ENCODE assay signal across 8 cellular contexts in genomic region chr1:212284744-212285684, GRCh38. TPM values are rescaled to one million over a fixed set of nuclear protein-coding genes. Genes with fewer than 3 reads are reported as not detected.
DNase-seq lines count a peak whose midpoint lies in the region; ATAC-seq, FAIRE-seq and TF ChIP-seq lines count a peak whose summit lies in the region.

Gene PPP2R5A, plus strand, starts transcription at chr1:212285410. Its CDS starts 701 bp downstream, at chr1:212286111.

- FAIRE-seq in GM12891 (lab: Jason Lieb, UNC) = peak; percentile 99

- peak; percentile 60 for TF ChIP-seq CTCF in progenitor cell of endocrine pancreas (IDR thresholded peaks at IDR 0.05; ENCODE audit: unreplicated experiment)

- intact Hi-C loops in T-helper 1 cell treated with Interleukin-12 subunit alpha and Interleukin-12 subunit beta and Interleukin-4 antibody, amounts not matched to agents 30 ng/mL and 1 ng/mL, for 36 hours (cut with micrococcal nuclease) = loop anchor here (1.0 to 5.0 kb wide), 19 partner anchors 24 to 1026 kb away; partner anchors contain the start of genes ANGEL2, DTL, FLVCR1 and INTS7
- intact Hi-C loops in left cardiac atrium (cut with DNase I) = loop anchor here (5.0 kb wide), 3 partner anchors 53 to 213 kb away; no protein-coding TSS in a partner anchor

- H3K4me3 Mint-ChIP-seq in progenitor cell of endocrine pancreas (ENCODE audit: low read depth) = peak within 1 kb of the TSS; percentile 94

- H3K36me3 Mint-ChIP-seq in progenitor cell of endocrine pancreas (ENCODE audit: insufficient read depth) = no peaks in the 10 kb centered on the region

- H3K36me3 ChIP-seq in urinary bladder (ENCODE audit: insufficient read depth) = no peaks in the 10 kb centered on the region

- H3K27ac Mint-ChIP-seq in progenitor cell of endocrine pancreas = peak within 1 kb of the TSS; percentile 99

- peak; percentile 58 for TF ChIP-seq POLR2A in GM12891 (IDR thresholded peaks at IDR 0.05; ENCODE audit: low read depth, low read length)

- ATAC-seq in HG02852 (IDR thresholded peaks at IDR 0.05; ENCODE audit: unreplicated experiment) = peak; percentile 89
- ATAC-seq in left cardiac atrium = peak; percentile 94 to 97

- DNase-seq in GM12891 (ENCODE audit: insufficient read length, low spot score) (peak; percentile 87), NCI-H146 (lab: John Stamatoyannopoulos, UW) (peak; percentile 98), amniotic stem cell (lab: John Stamatoyannopoulos, UW) (peak; percentile 95), left cardiac atrium (peak; percentile 99), progenitor cell of endocrine pancreas (ENCODE audit: low spot score, unreplicated experiment) (peak; percentile 96)

- no peaks in the 10 kb centered on the region for H3K9me3 Mint-ChIP-seq in progenitor cell of endocrine pancreas (ENCODE audit: low read depth)

- peak within 1 kb of the TSS; percentile 96 for H3K4me3 ChIP-seq in urinary bladder (ENCODE audit: low read depth, low read length)

- no peaks in the 10 kb centered on the region for H3K27me3 Mint-ChIP-seq in progenitor cell of endocrine pancreas

- H3K27ac ChIP-seq in urinary bladder (ENCODE audit: low read depth) = peak within 1 kb of the TSS; percentile 100

- under 1% methylated on average over 92 of the region's 92 CpGs for WGBS in urinary bladder

- peaks cover 26% of the 10 kb centered on the region for H3K4me1 Mint-ChIP-seq in progenitor cell of endocrine pancreas (ENCODE audit: low read depth)

- H3K4me1 ChIP-seq in urinary bladder (ENCODE audit: insufficient read depth) = no peaks in the 10 kb centered on the region

TF ChIP-seq in GM12891, 5 proteins besides CTCF, POLR2A, EP300 and RAD21:
- peak; percentile 56; the same call in 1 of the 2 replicates for TF ChIP-seq POU2F2 (IDR thresholded peaks at IDR 0.05; ENCODE audit: low read depth, low read length)
- peak; percentile 71 for TF ChIP-seq TAF1 (IDR thresholded peaks at IDR 0.05; ENCODE audit: low read depth, low read length)
- TF ChIP-seq PAX5 (IDR thresholded peaks at IDR 0.05; ENCODE audit: insufficient read depth, low read length, severe bottlenecking) = peak; percentile 23
- peak; percentile 49 for TF ChIP-seq POLR2AphosphoS5 (IDR thresholded peaks at IDR 0.05; ENCODE audit: low read depth, low read length)
- TF ChIP-seq SPI1 (IDR thresholded peaks at IDR 0.05; ENCODE audit: low read depth, low read length) = 0 out of 2 replicates have a peak, but pooled peaks have one; percentile 32

RNA-seq across cellular contexts. Expression of gene PPP2R5A, which starts in this region (rescaled TPM):
- polyA plus RNA-seq in GM12891 (2012; ENCODE audit: low read depth, missing spikeins) = 20.7 TPM
- total RNA-seq in T-helper 1 cell treated with Interleukin-12 subunit alpha and Interleukin-12 subunit beta and Interleukin-4 antibody, amounts not matched to agents 30 ng/mL and 1 ng/mL, for 36 hours = 47.2 and 51.2 TPM in 2 replicates
- total RNA-seq in left cardiac atrium (10 to 100 TPM; 68.4 to 69.0 TPM), progenitor cell of endocrine pancreas (20.8 and 21.4 TPM in 2 replicates), urinary bladder (64.4 TPM)
- polyA plus RNA-seq in urinary bladder = 47.1 TPM

Comparison
In these comparisons a context has a peak if more than half of its experiments do, and no peak if none do; other contexts are left out.
1. Peak in every context shown above with its lines: DNase-seq, ATAC-seq, H3K4me3 ChIP-seq and H3K27ac ChIP-seq.